ENCODE assay signal across 8 cellular contexts in the genomic region with DNA sequence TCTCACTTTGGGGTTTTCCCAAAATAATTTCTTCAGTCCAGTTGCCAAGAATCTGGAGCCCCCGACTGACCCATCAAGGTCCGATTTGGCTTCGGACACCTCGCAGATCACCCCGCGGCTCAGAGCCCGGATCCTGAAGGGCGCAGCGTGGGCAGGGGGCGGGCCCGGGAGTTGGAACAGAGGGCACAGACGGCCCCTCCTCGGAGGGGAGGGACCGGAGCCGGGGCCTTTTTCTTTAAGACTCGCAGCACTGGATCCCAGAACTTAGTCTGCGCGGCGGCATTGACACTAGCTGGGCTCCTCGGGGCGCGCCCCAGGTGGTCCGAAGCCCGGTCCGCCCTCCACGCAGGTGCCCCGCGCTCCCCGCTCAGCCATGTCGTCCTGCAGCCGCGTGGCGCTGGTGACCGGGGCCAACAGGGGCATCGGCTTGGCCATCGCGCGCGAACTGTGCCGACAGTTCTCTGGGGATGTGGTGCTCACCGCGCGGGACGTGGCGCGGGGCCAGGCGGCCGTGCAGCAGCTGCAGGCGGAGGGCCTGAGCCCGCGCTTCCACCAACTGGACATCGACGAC. TPM values are rescaled to one million over a fixed set of nuclear protein-coding genes. Genes with fewer than 3 reads are reported as not detected.
A peak's percentile ranks its signal among the peaks of the same experiment; 100 is the strongest.
DNase-seq lines count a peak whose midpoint lies in the region; ATAC-seq and TF ChIP-seq lines count a peak whose summit lies in the region.

A gene (plus strand): TSS at position 260 of the 571 bp plus-strand sequence. CDS start 114 bp downstream, at position 374.

- no peaks in the 10 kb centered on the region for H3K27me3 ChIP-seq in mucosa of rectum (ENCODE audit: control insufficient read depth in 2 of 2, insufficient read depth in 2 of 2, low read length in 2 of 2)

- BruUV-seq in Calu3 (replicated peaks; lab: Mats Ljungman, UMichigan): no TSS peak

- H3K27ac ChIP-seq in mucosa of rectum (ENCODE audit: low read depth in 2 of 2, low read length in 2 of 2): peak within 1 kb of the TSS; percentile 75 to 88

- TF ChIP-seq CTCF in Calu3 (IDR thresholded peaks at IDR 0.05; ENCODE audit: unreplicated experiment): no peak
- TF ChIP-seq CTCF in epithelial cell of esophagus (IDR thresholded peaks at IDR 0.05; ENCODE audit: insufficient read depth, low read depth, low read length, missing control alignments): no peak

- peaks cover 13 to 15% of the 10 kb centered on the region in 2 donors for H3K4me1 ChIP-seq in mucosa of rectum (ENCODE audit: control insufficient read depth in 2 of 2, insufficient read depth in 2 of 2, low read length in 2 of 2)

- no peaks in the 10 kb centered on the region for H3K4me1 Mint-ChIP-seq in Calu3 (ENCODE audit: low read depth, unreplicated experiment)

- H3K4me3 Mint-ChIP-seq in Calu3 (ENCODE audit: low read depth, unreplicated experiment): peak within 1 kb of the TSS; percentile 69

- no peak within 1 kb of the TSS for H3K27ac Mint-ChIP-seq in Calu3 (ENCODE audit: unreplicated experiment)

- H3K36me3 Mint-ChIP-seq in Calu3 (ENCODE audit: insufficient read depth, unreplicated experiment): peaks cover 12% of the 10 kb centered on the region

- DNase-seq in Calu3 (peak; percentile 36), M059J (ENCODE audit: low read depth) (peak; percentile 81), epithelial cell of esophagus (ENCODE audit: low read depth) (peak; percentile 39), stromal cell of bone marrow (ENCODE audit: low read depth) (peak; percentile 81), NCI-H187 (lab: John Stamatoyannopoulos, UW) (no peak)
- DNase-seq in activated CD8-positive, alpha-beta memory T cell treated with anti-CD3 and anti-CD28 coated beads, Interleukin-2, amount 50 U/mL, for 4 hours: peak; percentile 45

- CTCF ChIA-PET in Calu3 (lab: Charles Lee): no interaction called here

- ATAC-seq in HG03095 (IDR thresholded peaks at IDR 0.05; ENCODE audit: unreplicated experiment): no peak

- H3K36me3 ChIP-seq in mucosa of rectum (ENCODE audit: control insufficient read depth in 2 of 2, insufficient read depth in 2 of 2, low read length in 2 of 2): no peaks in the 10 kb centered on the region

- intact Hi-C loops in Calu3 (cut with micrococcal nuclease; ENCODE audit: unreplicated experiment): no loop called here

- no peaks in the 10 kb centered on the region for H3K9me3 ChIP-seq in mucosa of rectum (ENCODE audit: control insufficient read depth in 2 of 2, low read length in 2 of 2)

- peak within 1 kb of the TSS; percentile 58 to 66 for H3K9ac ChIP-seq in mucosa of rectum (ENCODE audit: low read depth in 1 of 2, low read length in 2 of 2)

- H3K27me3 Mint-ChIP-seq in Calu3 (ENCODE audit: unreplicated experiment): no peaks in the 10 kb centered on the region

- no peaks in the 10 kb centered on the region for H3K9me3 Mint-ChIP-seq in Calu3 (ENCODE audit: low read depth, unreplicated experiment)

- peak within 1 kb of the TSS; percentile 55 for H3K4me3 ChIP-seq in epithelial cell of esophagus (ENCODE audit: low read length)
- H3K4me3 ChIP-seq in mucosa of rectum (ENCODE audit: low read length in 2 of 2): peak within 1 kb of the TSS; percentile 69 to 83

RNA-seq across cellular contexts. Expression of the gene that starts here (rescaled TPM):
- 2.8 and 3.1 TPM in 2 replicates for total RNA-seq in Calu3 (2022)
- 57.9 and 75.6 TPM in 2 replicates for total RNA-seq in M059J (2014; rRNA removed; shearing (Covaris generic))

Comparison
In these comparisons a context has a peak if more than half of its experiments do, and no peak if none do; other contexts are left out.
1. RNA of the gene that starts here (total RNA-seq): 57.9 to 75.6 TPM in M059J; 2.8 to 3.1 TPM in Calu3; every median in the first group is over 10 times any median in the second.
2. DNase-seq: peak in Calu3 (single experiment), M059J (single experiment), activated CD8-positive, alpha-beta memory T cell treated with anti-CD3 and anti-CD28 coated beads, Interleukin-2, amount 50 U/mL, for 4 hours (single experiment), epithelial cell of esophagus (single experiment) and stromal cell of bone marrow (single experiment); none in NCI-H187 (0 of 2).